1 cellular context compared by ENCODE assay signal in genomic region chr1:162404550-162405160, GRCh38.
A peak's percentile ranks its signal among the peaks of the same experiment; 100 is the strongest.
TF ChIP-seq lines count a peak whose summit lies in the region.

No MANE protein-coding gene starts in this region.

TF ChIP-seq in HCT116, 20 proteins besides CTCF, POLR2A, EP300 and RAD21:
- TF ChIP-seq SIN3A (IDR thresholded peaks at IDR 0.05; ENCODE audit: low read depth), result no peak
- TF ChIP-seq EGR1 (IDR thresholded peaks at IDR 0.05; ENCODE audit: low read depth), result peak; percentile 76
